26 cellular contexts compared by ENCODE assay signal in the genomic region with DNA sequence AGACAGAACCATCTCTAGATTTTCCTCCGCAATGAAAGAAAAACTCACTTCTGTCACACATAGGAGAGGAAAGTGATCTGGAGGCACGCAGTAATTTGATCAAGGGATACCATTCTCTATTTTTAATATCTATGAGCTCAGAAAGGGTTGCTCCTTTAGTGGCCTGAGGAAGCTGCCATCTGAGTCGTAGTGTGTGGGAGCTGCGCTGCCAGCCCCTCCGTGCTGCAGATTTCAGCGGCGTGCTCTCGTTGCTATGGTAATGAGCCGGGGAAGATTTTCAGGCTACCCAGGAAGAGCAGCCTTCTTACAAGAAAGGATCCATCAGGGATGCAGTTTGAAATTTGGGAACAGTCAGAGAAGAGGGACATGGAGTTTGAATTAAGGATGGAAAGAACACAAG. TPM values are rescaled to one million over a fixed set of nuclear protein-coding genes. Genes with fewer than 3 reads are reported as not detected.
DNase-seq lines count a peak whose midpoint lies in the region; ATAC-seq, FAIRE-seq and TF ChIP-seq lines count a peak whose summit lies in the region.
"Had no signal": no experiment of that assay in that cellular context is flagged by ENCODE, and none has a peak within 500 bp of the region (broad histone marks: within the 10 kb centered on the region; RNA-seq: fewer than 3 reads in every experiment).

No MANE protein-coding gene starts in this region.

- WGBS in small intestine, 3 donors = 83 to 86% (median 86%) methylated on average over 9 of the region's 9 CpGs

- ATAC-seq in activated T-helper 17 cell treated with anti-CD3 and anti-CD28 coated beads, Interleukin-2, amount 50 U/mL, for 72 hours (replicated peaks) = no peak
- ATAC-seq: Right ventricle myocardium inferior, SK-N-SH treated with all-trans-retinoic acid at 6 μM for 48 hours had no signal

- peaks cover 0 to 3% (median 0%) of the 10 kb centered on the region in 5 experiments for H3K9me3 Mint-ChIP-seq in brain
- H3K9me3 Mint-ChIP-seq in activated T-helper 17 cell treated with anti-CD3 and anti-CD28 coated beads, Interleukin-2, amount 50 U/mL, for 72 hours = no peaks in the 10 kb centered on the region
- H3K9me3 Mint-ChIP-seq: CD4-positive, alpha-beta T cell had no signal

- H3K4me1 ChIP-seq in small intestine (ENCODE audit: control insufficient read depth in 2 of 2, insufficient read depth in 1 of 2, low read depth in 1 of 2, low read length in 1 of 2) = no peaks in the 10 kb centered on the region
- H3K4me1 ChIP-seq: BLaER1 treated with 17β-estradiol and CSF1 and Interleukin-3, amounts not matched to agents 10 nM and 100 nM; SJCRH30 had no signal

- H3K4me3 ChIP-seq in small intestine (ENCODE audit: low read depth in 1 of 2, low read length in 2 of 2) (no peak overlapping the region), MG63 (no peak overlapping the region)
- H3K4me3 ChIP-seq: BLaER1 treated with 17β-estradiol and CSF1 and Interleukin-3, amounts not matched to agents 10 nM and 100 nM; PC-9; SJCRH30 had no signal

- H3K36me3 ChIP-seq in small intestine (ENCODE audit: control insufficient read depth in 2 of 2, insufficient read depth in 2 of 2, low read length in 2 of 2) = no peaks in the 10 kb centered on the region
- H3K36me3 ChIP-seq in MG63 = no peaks in the 10 kb centered on the region
- H3K36me3 ChIP-seq: BLaER1 treated with 17β-estradiol and CSF1 and Interleukin-3, amounts not matched to agents 10 nM and 100 nM; SJCRH30 had no signal

- H3K27me3 Mint-ChIP-seq in brain = peaks cover 14% of the 10 kb centered on the region
- no peaks in the 10 kb centered on the region for H3K27me3 Mint-ChIP-seq in activated T-helper 17 cell treated with anti-CD3 and anti-CD28 coated beads, Interleukin-2, amount 50 U/mL, for 72 hours

- no peaks in the 10 kb centered on the region for H3K27me3 ChIP-seq in small intestine (ENCODE audit: control insufficient read depth in 2 of 2, insufficient read depth in 2 of 2, low read length in 2 of 2)
- no peaks in the 10 kb centered on the region for H3K27me3 ChIP-seq in MG63
- H3K27me3 ChIP-seq: BLaER1 treated with 17β-estradiol and CSF1 and Interleukin-3, amounts not matched to agents 10 nM and 100 nM; SJCRH30 had no signal

- H3K9me3 ChIP-seq in small intestine (ENCODE audit: control insufficient read depth, low read depth) = no peaks in the 10 kb centered on the region
- H3K9me3 ChIP-seq in MG63 = no peaks in the 10 kb centered on the region
- H3K9me3 ChIP-seq: BLaER1 treated with 17β-estradiol and CSF1 and Interleukin-3, amounts not matched to agents 10 nM and 100 nM; SJCRH30 had no signal

- no peak overlapping the region for H3K27ac ChIP-seq in small intestine (ENCODE audit: low read depth in 1 of 2, low read length in 1 of 2)
- H3K27ac ChIP-seq: BLaER1 treated with 17β-estradiol and CSF1 and Interleukin-3, amounts not matched to agents 10 nM and 100 nM; KMS-11; PC-9; SJCRH30 had no signal

- intact Hi-C loops in posterior cingulate gyrus (cut with DNase I) = no loop called here

- peak overlapping the region; percentile 41 to 95 (median 79) for H3K27ac Mint-ChIP-seq in brain
- H3K27ac Mint-ChIP-seq in activated T-helper 17 cell treated with anti-CD3 and anti-CD28 coated beads, Interleukin-2, amount 50 U/mL, for 72 hours = no peak overlapping the region
- H3K27ac Mint-ChIP-seq: CD4-positive, alpha-beta T cell had no signal

- DNase-seq in Ammon's horn (ENCODE audit: low spot score) (peak; percentile 69), myocyte (ENCODE audit: low read depth) (peak; percentile 27), posterior cingulate gyrus (peak in 8 of 10 donors; percentile 21 to 92 (median 55)), small intestine (no peak), MG63 (no peak)
- DNase-seq: CD4-positive, alpha-beta T cell; COR-L47; GOT3; HCEC 1CT; IMR-90; NCI-H1048; NCI-H1694 treated with DMSO at 0.1 percent for 48 hours; NCI-H2081; NCI-H2171 treated with DMSO at 0.1 percent for 48 hours; NCI-H446; NCI-H526; NCI-H82; PC-9; SJCRH30 had no signal

- no peak for FAIRE-seq in small intestine (lab: Jason Lieb, UNC)
- FAIRE-seq: G401.6 had no signal

- TF ChIP-seq CTCF in brain (conservative IDR thresholded peaks at IDR 0.05) = no peak

- peaks cover 19% of the 10 kb centered on the region for H3K4me1 Mint-ChIP-seq in brain
- no peaks in the 10 kb centered on the region for H3K4me1 Mint-ChIP-seq in activated T-helper 17 cell treated with anti-CD3 and anti-CD28 coated beads, Interleukin-2, amount 50 U/mL, for 72 hours

- H3K36me3 Mint-ChIP-seq in brain = no peaks in the 10 kb centered on the region
- no peaks in the 10 kb centered on the region for H3K36me3 Mint-ChIP-seq in activated T-helper 17 cell treated with anti-CD3 and anti-CD28 coated beads, Interleukin-2, amount 50 U/mL, for 72 hours (ENCODE audit: low read depth)

- H3K4me3 Mint-ChIP-seq in brain = peak overlapping the region; percentile 15 to 64 (median 49)
- no peak overlapping the region for H3K4me3 Mint-ChIP-seq in activated T-helper 17 cell treated with anti-CD3 and anti-CD28 coated beads, Interleukin-2, amount 50 U/mL, for 72 hours
- H3K4me3 Mint-ChIP-seq: CD4-positive, alpha-beta T cell had no signal

RNA-seq across cellular contexts. Expression of a gene that starts 17.1 kb away (rescaled TPM):
- polyA plus RNA-seq in brain (ENCODE audit: insufficient read depth, low read depth, low replicate concordance) (215 TPM), small intestine (100 to 1,000 TPM in 1 of 3 donors, 10 to 100 TPM in 2; 17.8 to 318 (median 22.6) TPM)
- total RNA-seq in myocyte = 25.6 and 25.8 TPM in 2 replicates
- polyA plus RNA-seq in myocyte (2012) = 20.5 TPM
- 37.9 and 43.9 TPM in 2 replicates for total RNA-seq in MG63 (2014; rRNA removed; shearing (Covaris generic); ENCODE audit: low replicate concordance)
- total RNA-seq in activated T-helper 17 cell treated with anti-CD3 and anti-CD28 coated beads, Interleukin-2, amount 50 U/mL, for 72 hours = 1 to 10 TPM; 2.0 to 2.8 TPM

Comparison
In these comparisons a context has a peak if more than half of its experiments do, and no peak if none do; other contexts are left out.
1. DNase-seq: peak in Ammon's horn (single experiment), myocyte (single experiment) and posterior cingulate gyrus (8 of 10); none in small intestine (single experiment) and MG63 (single experiment).